In genomic region chr11:78733031-78733430, GRCh38 we compare ENCODE assay signal across 22 cellular contexts.
"Had no signal": no experiment of that assay in that cellular context is flagged by ENCODE, and none has a peak within 500 bp of the region (broad histone marks: within the 10 kb centered on the region; RNA-seq: fewer than 3 reads in every experiment).

No MANE protein-coding gene starts in this region.

- H3K4me3 ChIP-seq: ascending aorta, colonic mucosa, dorsolateral prefrontal cortex, esophagus muscularis mucosa, hepatocyte, neural progenitor cell, sigmoid colon, thoracic aorta, upper lobe of left lung had no signal

- ATAC-seq: activated CD8-positive, alpha-beta T cell treated with anti-CD3 and anti-CD28 coated beads for 36 hours; effector memory CD8-positive, alpha-beta T cell; foreskin keratinocyte; left lobe of liver; naive thymus-derived CD8-positive, alpha-beta T cell had no signal

- H3K27ac ChIP-seq: ascending aorta, colonic mucosa, esophagus muscularis mucosa, foreskin keratinocyte, hepatocyte, neural progenitor cell, sigmoid colon, thoracic aorta, upper lobe of left lung, WERI-Rb-1 had no signal

- H3K27me3 ChIP-seq: ascending aorta, colonic mucosa, dorsolateral prefrontal cortex, esophagus muscularis mucosa, foreskin keratinocyte, hepatocyte, neural progenitor cell, sigmoid colon, upper lobe of left lung had no signal

- H3K4me1 ChIP-seq: ascending aorta, colonic mucosa, esophagus muscularis mucosa, foreskin keratinocyte, neural progenitor cell, sigmoid colon, upper lobe of left lung had no signal

- H3K4me2 ChIP-seq: hepatocyte, neural progenitor cell had no signal

- H2AFZ ChIP-seq: hepatocyte, neural progenitor cell had no signal

- H3K9me3 ChIP-seq: ascending aorta, colonic mucosa, esophagus muscularis mucosa, sigmoid colon, thoracic aorta, upper lobe of left lung had no signal

- H3K79me2 ChIP-seq: hepatocyte had no signal

- DNase-seq: activated CD4-positive, alpha-beta T cell treated with anti-CD3 and anti-CD28 coated beads, Interleukin-2, amount 10 ng/mL, durations not matched to agents 7 days and 5 days; activated CD4-positive, CD25-positive, alpha-beta regulatory T cell treated with anti-CD3 and anti-CD28 coated beads, Interleukin-2, amount 50 U/mL, for 72 hours; activated CD8-positive, alpha-beta T cell treated with anti-CD3 and anti-CD28 coated beads for 36 hours; activated gamma-delta T cell; activated naive CD4-positive, alpha-beta T cell treated with anti-CD3 and anti-CD28 coated beads, Interleukin-2, amount 50 U/mL, for 16 hours; colonic mucosa; effector memory CD8-positive, alpha-beta T cell; foreskin keratinocyte; immature natural killer cell; naive thymus-derived CD8-positive, alpha-beta T cell; sigmoid colon; stimulated activated CD4-positive, alpha-beta T cell treated with anti-CD3 and anti-CD28 coated beads, Interleukin-2, amount 100 ng/mL, for 48 hours; stimulated activated naive CD4-positive, alpha-beta T cell; upper lobe of left lung had no signal

- H3K9ac ChIP-seq: neural progenitor cell had no signal

- H3K36me3 ChIP-seq: colonic mucosa, esophagus muscularis mucosa, neural progenitor cell, sigmoid colon, thoracic aorta, upper lobe of left lung, WERI-Rb-1 had no signal
